ENCODE assay signal across 8 cellular contexts in the genomic region with DNA sequence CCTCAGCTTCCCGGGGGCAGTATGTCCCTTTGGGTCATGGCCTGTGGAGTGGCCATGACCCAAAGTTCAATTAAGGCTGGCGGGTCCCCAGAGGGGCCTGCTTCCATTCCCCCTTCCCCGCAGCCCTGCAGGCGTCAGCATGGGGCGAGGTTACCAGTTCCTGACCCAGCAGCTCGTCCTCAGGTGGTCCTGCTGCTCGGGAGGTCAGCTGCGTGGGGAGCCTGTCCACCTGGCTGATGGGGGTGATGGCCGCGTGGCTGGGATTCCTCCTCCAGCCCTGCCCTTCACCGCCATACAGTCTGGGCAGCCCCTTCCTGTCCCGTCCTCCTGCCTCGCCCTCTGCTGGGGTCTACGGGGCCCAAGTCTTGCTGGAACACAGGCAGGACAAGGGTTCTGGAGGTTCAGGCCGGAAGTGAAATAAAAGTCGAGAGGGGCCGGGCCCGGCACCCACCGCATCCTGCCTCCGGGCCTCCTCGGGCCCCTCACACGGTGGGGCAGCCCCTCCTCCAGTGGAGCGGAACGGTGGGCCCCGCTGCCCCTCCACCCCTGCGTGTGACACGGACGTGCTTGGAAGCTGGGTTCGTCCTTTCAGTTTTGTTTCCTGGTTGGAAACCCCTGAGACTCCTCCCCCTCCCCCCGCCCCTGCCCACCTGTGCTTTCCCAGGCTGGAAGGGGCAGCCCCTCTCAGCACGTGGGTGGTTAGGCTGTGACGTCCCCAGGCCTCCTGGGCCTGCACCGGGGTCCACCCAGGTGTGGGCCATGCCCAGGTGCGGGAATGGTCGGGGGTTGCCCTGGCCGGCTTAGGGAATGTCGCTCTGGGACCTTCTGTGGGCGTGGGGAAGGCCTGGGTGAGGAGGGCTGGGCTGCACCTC. TPM values are rescaled to one million over a fixed set of nuclear protein-coding genes. Genes with fewer than 3 reads are reported as not detected.
A peak's percentile ranks its signal among the peaks of the same experiment; 100 is the strongest.
DNase-seq lines count a peak whose midpoint lies in the region; ATAC-seq and TF ChIP-seq lines count a peak whose summit lies in the region.

No MANE protein-coding gene starts in this region.

- no peak for TF ChIP-seq EP300 in sigmoid colon (IDR thresholded peaks at IDR 0.05)

- no peak for TF ChIP-seq POLR2A in sigmoid colon (IDR thresholded peaks at IDR 0.05)

- peak overlapping the region; percentile 15 to 32 (median 23) for H3K27ac ChIP-seq in sigmoid colon

- no peaks in the 10 kb centered on the region for H3K27me3 ChIP-seq in sigmoid colon

- H3K9me3 Mint-ChIP-seq in endothelial cell (ENCODE audit: unreplicated experiment) = no peaks in the 10 kb centered on the region
- peaks cover 6% of the 10 kb centered on the region for H3K9me3 Mint-ChIP-seq in glutamatergic neuron (ENCODE audit: unreplicated experiment)

- H3K27ac Mint-ChIP-seq in endothelial cell (ENCODE audit: unreplicated experiment) (no peak overlapping the region), glutamatergic neuron (ENCODE audit: unreplicated experiment) (no peak overlapping the region)

- WGBS in sigmoid colon, 2 donors = 4 to 7% methylated on average over 38 of the region's 38 CpGs

- TF ChIP-seq CTCF in endothelial cell (IDR thresholded peaks at IDR 0.05; ENCODE audit: unreplicated experiment) (no peak), sigmoid colon (IDR thresholded peaks at IDR 0.05) (no peak), glutamatergic neuron (IDR thresholded peaks at IDR 0.05; ENCODE audit: partially characterized antibody, unreplicated experiment) (no peak)

- peak; percentile 32 for ATAC-seq in GM18861 (IDR thresholded peaks at IDR 0.05; ENCODE audit: unreplicated experiment)
- ATAC-seq in HG02938 (IDR thresholded peaks at IDR 0.05; ENCODE audit: unreplicated experiment) = peak; percentile 45

- intact Hi-C loops in sigmoid colon (cut with DNase I) = no loop called here

- H3K4me1 Mint-ChIP-seq in endothelial cell (ENCODE audit: unreplicated experiment) (peaks cover 23% of the 10 kb centered on the region), glutamatergic neuron (ENCODE audit: low read depth, unreplicated experiment) (peaks cover 17% of the 10 kb centered on the region)

- no peaks in the 10 kb centered on the region for H3K9me3 ChIP-seq in sigmoid colon

- peak overlapping the region; percentile 5 to 31 (median 28) for H3K4me3 ChIP-seq in sigmoid colon

- H3K27me3 Mint-ChIP-seq in endothelial cell (ENCODE audit: unreplicated experiment) = peaks cover 22% of the 10 kb centered on the region
- peaks cover 9% of the 10 kb centered on the region for H3K27me3 Mint-ChIP-seq in glutamatergic neuron (ENCODE audit: unreplicated experiment)

- H3K4me1 ChIP-seq in sigmoid colon = peaks cover 0 to 58% (median 51%) of the 10 kb centered on the region in 4 donors

- H3K4me3 Mint-ChIP-seq in endothelial cell (ENCODE audit: unreplicated experiment) (no peak overlapping the region), glutamatergic neuron (ENCODE audit: unreplicated experiment) (no peak overlapping the region)

- H3K36me3 Mint-ChIP-seq in endothelial cell (ENCODE audit: low read depth, unreplicated experiment) (peaks cover 7% of the 10 kb centered on the region), glutamatergic neuron (ENCODE audit: unreplicated experiment) (no peaks in the 10 kb centered on the region)

- peak; percentile 76 to 83 for DNase-seq in activated CD4-positive, alpha-beta T cell treated with anti-CD3 and anti-CD28 coated beads for 4 hours
- peak; percentile 43 for DNase-seq in endothelial cell (ENCODE audit: low spot score)
- no peak for DNase-seq in sigmoid colon
- no peak for DNase-seq in glutamatergic neuron
- DNase-seq in GOT3 (lab: John Stamatoyannopoulos, UW) = no peak
- no peak for DNase-seq in anterior cingulate cortex (lab: John Stamatoyannopoulos, UW)

- H3K36me3 ChIP-seq in sigmoid colon = peaks cover 6 to 24% (median 9%) of the 10 kb centered on the region in 4 donors

RNA-seq across cellular contexts. Expression of gene UBALD2, which starts 6.8 kb away (rescaled TPM):
- 90.4 TPM for total RNA-seq in endothelial cell (ENCODE audit: unreplicated experiment)
- 10 to 100 TPM in 1 of 4 donors, 1 to 10 TPM in 3; 3.9 to 11.8 (median 6.5) TPM for total RNA-seq in sigmoid colon
- 100 to 1,000 TPM in 1 of 3 donors, 10 to 100 TPM in 2; 56.0 to 105 (median 98.7) TPM for polyA plus RNA-seq in sigmoid colon
- 58.7 TPM for total RNA-seq in glutamatergic neuron (ENCODE audit: unreplicated experiment)

RNA-seq across cellular contexts. Expression of gene RNF157, which starts 31.6 kb away (rescaled TPM):
- 18.7 TPM for total RNA-seq in endothelial cell (ENCODE audit: unreplicated experiment)
- 1 to 10 TPM; 3.1 to 9.1 (median 4.5) TPM for total RNA-seq in sigmoid colon
- polyA plus RNA-seq in sigmoid colon = 10 to 100 TPM in 2 of 3 donors, 1 to 10 TPM in 1; 6.0 to 29.5 (median 10.9) TPM
- total RNA-seq in glutamatergic neuron (ENCODE audit: unreplicated experiment) = 17.8 TPM

RNA-seq across cellular contexts. Expression of gene QRICH2, which starts 36.2 kb away (rescaled TPM):
- 15.0 TPM for total RNA-seq in endothelial cell (ENCODE audit: unreplicated experiment)
- total RNA-seq in sigmoid colon = 1 to 10 TPM; 2.0 to 5.0 (median 3.3) TPM
- polyA plus RNA-seq in sigmoid colon = 1 to 10 TPM in 2 of 3 donors, under 1 TPM in 1; 0.69 to 3.2 (median 1.8) TPM
- 12.2 TPM for total RNA-seq in glutamatergic neuron (ENCODE audit: unreplicated experiment)

Comparison
In these comparisons a context has a peak if more than half of its experiments do, and no peak if none do; other contexts are left out.
1. DNase-seq: peak in activated CD4-positive, alpha-beta T cell treated with anti-CD3 and anti-CD28 coated beads for 4 hours (2 of 2) and endothelial cell (single experiment); none in sigmoid colon (single experiment), glutamatergic neuron (single experiment), GOT3 (single experiment) and anterior cingulate cortex (0 of 58).